In genomic region chr1:116382321-116382720, GRCh38 we compare ENCODE assay signal across 16 cellular contexts. TPM values are rescaled to one million over a fixed set of nuclear protein-coding genes. Genes with fewer than 3 reads are reported as not detected.
DNase-seq lines count a peak whose midpoint lies in the region; ATAC-seq and TF ChIP-seq lines count a peak whose summit lies in the region.
"Had no signal": no experiment of that assay in that cellular context is flagged by ENCODE, and none has a peak within 500 bp of the region (broad histone marks: within the 10 kb centered on the region; RNA-seq: fewer than 3 reads in every experiment).

No MANE protein-coding gene starts in this region.

- H3K4me3 ChIP-seq in left ventricle myocardium inferior (peak overlapping the region; percentile 28), thoracic aorta (peak overlapping the region; percentile 1)
- H3K4me3 ChIP-seq: testis had no signal

- no peaks in the 10 kb centered on the region for H3K27me3 Mint-ChIP-seq in activated naive CD4-positive, alpha-beta T cell treated with anti-CD3 and anti-CD28 coated beads for 36 hours (ENCODE audit: low read depth)
- no peaks in the 10 kb centered on the region for H3K27me3 Mint-ChIP-seq in activated naive CD8-positive, alpha-beta T cell treated with anti-CD3 and anti-CD28 coated beads, Interleukin-2, amount 50 U/mL, for 24 hours
- H3K27me3 Mint-ChIP-seq: activated naive CD8-positive, alpha-beta T cell treated with anti-CD3 and anti-CD28 coated beads, Interleukin-2, amount 10 ng/mL, durations not matched to agents 7 days and 5 days; dendritic cell treated with granulocyte-macrophage colony-stimulating factor and Interleukin-4, amounts not matched to agents 40 ng/mL and 50 ng/mL, for 4 days had no signal

- no peaks in the 10 kb centered on the region for H3K9me3 Mint-ChIP-seq in activated naive CD4-positive, alpha-beta T cell treated with anti-CD3 and anti-CD28 coated beads for 36 hours
- no peaks in the 10 kb centered on the region for H3K9me3 Mint-ChIP-seq in activated naive CD8-positive, alpha-beta T cell treated with anti-CD3 and anti-CD28 coated beads, Interleukin-2, amount 50 U/mL, for 24 hours
- H3K9me3 Mint-ChIP-seq: activated naive CD8-positive, alpha-beta T cell treated with anti-CD3 and anti-CD28 coated beads, Interleukin-2, amount 10 ng/mL, durations not matched to agents 7 days and 5 days; dendritic cell treated with granulocyte-macrophage colony-stimulating factor and Interleukin-4, amounts not matched to agents 40 ng/mL and 50 ng/mL, for 4 days had no signal

- H3K4me1 Mint-ChIP-seq in activated naive CD4-positive, alpha-beta T cell treated with anti-CD3 and anti-CD28 coated beads for 36 hours (ENCODE audit: low read depth), result peaks cover 75% of the 10 kb centered on the region
- H3K4me1 Mint-ChIP-seq in activated naive CD8-positive, alpha-beta T cell treated with anti-CD3 and anti-CD28 coated beads, Interleukin-2, amount 50 U/mL, for 24 hours, result peaks cover 69% of the 10 kb centered on the region

- H3K4me1 ChIP-seq in left ventricle myocardium inferior, result peaks cover 95% of the 10 kb centered on the region
- H3K4me1 ChIP-seq in thoracic aorta (ENCODE audit: control insufficient read depth in 1 of 2, low read depth in 2 of 2), result peaks cover 61 to 66% of the 10 kb centered on the region in 2 donors

- TF ChIP-seq CTCF in left ventricle myocardium inferior (IDR thresholded peaks at IDR 0.05; ENCODE audit: borderline replicate concordance), result no peak
- TF ChIP-seq CTCF in thoracic aorta (IDR thresholded peaks at IDR 0.05), result no peak

- no peak overlapping the region for H3K4me3 Mint-ChIP-seq in activated naive CD4-positive, alpha-beta T cell treated with anti-CD3 and anti-CD28 coated beads for 36 hours
- no peak overlapping the region for H3K4me3 Mint-ChIP-seq in activated naive CD8-positive, alpha-beta T cell treated with anti-CD3 and anti-CD28 coated beads, Interleukin-2, amount 50 U/mL, for 24 hours
- H3K4me3 Mint-ChIP-seq: activated naive CD8-positive, alpha-beta T cell treated with anti-CD3 and anti-CD28 coated beads, Interleukin-2, amount 10 ng/mL, durations not matched to agents 7 days and 5 days; dendritic cell treated with granulocyte-macrophage colony-stimulating factor and Interleukin-4, amounts not matched to agents 40 ng/mL and 50 ng/mL, for 4 days had no signal

- peak overlapping the region; percentile 56 for H3K27ac Mint-ChIP-seq in activated naive CD4-positive, alpha-beta T cell treated with anti-CD3 and anti-CD28 coated beads for 36 hours
- H3K27ac Mint-ChIP-seq in activated naive CD8-positive, alpha-beta T cell treated with anti-CD3 and anti-CD28 coated beads, Interleukin-2, amount 50 U/mL, for 24 hours, result peak overlapping the region; percentile 1
- H3K27ac Mint-ChIP-seq: activated naive CD8-positive, alpha-beta T cell treated with anti-CD3 and anti-CD28 coated beads, Interleukin-2, amount 10 ng/mL, durations not matched to agents 7 days and 5 days; dendritic cell treated with granulocyte-macrophage colony-stimulating factor and Interleukin-4, amounts not matched to agents 40 ng/mL and 50 ng/mL, for 4 days had no signal

- peaks cover 32% of the 10 kb centered on the region for H3K36me3 ChIP-seq in left ventricle myocardium inferior
- H3K36me3 ChIP-seq in thoracic aorta, result peaks cover 18% of the 10 kb centered on the region

- H3K27me3 ChIP-seq in left ventricle myocardium inferior (ENCODE audit: low read depth) (no peaks in the 10 kb centered on the region), thoracic aorta (replicated peaks; ENCODE audit: insufficient read depth) (no peaks in the 10 kb centered on the region)
- H3K27me3 ChIP-seq: testis had no signal

- CTCF ChIA-PET in activated naive CD4-positive, alpha-beta T cell treated with anti-CD3 and anti-CD28 coated beads for 36 hours (lab: Charles Lee), result interaction anchor here (0.6 to 1.3 kb wide), 6 partner anchors 8 to 243 kb away, joined by 3 read pairs; partner anchors contain the start of gene ATP1A1

- peaks cover 28% of the 10 kb centered on the region for H3K36me3 Mint-ChIP-seq in activated naive CD4-positive, alpha-beta T cell treated with anti-CD3 and anti-CD28 coated beads for 36 hours (ENCODE audit: low read depth)
- peaks cover 40% of the 10 kb centered on the region for H3K36me3 Mint-ChIP-seq in activated naive CD8-positive, alpha-beta T cell treated with anti-CD3 and anti-CD28 coated beads, Interleukin-2, amount 50 U/mL, for 24 hours (ENCODE audit: low read depth)

- ATAC-seq in activated naive CD8-positive, alpha-beta T cell treated with anti-CD3 and anti-CD28 coated beads, Interleukin-2, amount 50 U/mL, for 24 hours, result no peak
- no peak for ATAC-seq in thoracic aorta (ENCODE audit: insufficient number of reproducible peaks, low FRiP score, low read depth)
- ATAC-seq in HG03108 (IDR thresholded peaks at IDR 0.05; ENCODE audit: unreplicated experiment), result no peak

- H3K9me3 ChIP-seq in left ventricle myocardium inferior (replicated peaks) (no peaks in the 10 kb centered on the region), thoracic aorta (no peaks in the 10 kb centered on the region)
- H3K9me3 ChIP-seq: testis had no signal

- intact Hi-C loops in activated naive CD4-positive, alpha-beta T cell treated with anti-CD3 and anti-CD28 coated beads for 36 hours (cut with micrococcal nuclease), result no loop called here
- intact Hi-C loops in left ventricle myocardium inferior (cut with micrococcal nuclease), result no loop called here

- H3K27ac ChIP-seq in left ventricle myocardium inferior (replicated peaks), result peak overlapping the region; percentile 98
- H3K27ac ChIP-seq in thoracic aorta, result peak overlapping the region in 1 of 2 donors; percentile 7
- H3K27ac ChIP-seq: HL-60 had no signal

- no peak for DNase-seq in activated naive CD4-positive, alpha-beta T cell treated with anti-CD3 and anti-CD28 coated beads for 36 hours
- no peak for DNase-seq in activated naive CD4-positive, alpha-beta T cell treated with Interleukin-2 at 50 U/mL for 16 hours
- DNase-seq in activated naive CD8-positive, alpha-beta T cell treated with anti-CD3 and anti-CD28 coated beads, Interleukin-2, amount 50 U/mL, for 24 hours, result no peak
- DNase-seq in left ventricle myocardium inferior (no peak), thoracic aorta (ENCODE audit: low spot score) (no peak), germinal center (ENCODE audit: low spot score) (no peak)
- DNase-seq in activated CD4-positive, alpha-beta T cell treated with anti-CD3 and anti-CD28 coated beads for 4 hours, result no peak
- DNase-seq: activated naive CD8-positive, alpha-beta T cell treated with anti-CD3 and anti-CD28 coated beads, Interleukin-2, amount 10 ng/mL, durations not matched to agents 7 days and 5 days; DMS 273 treated with DMSO at 0.1 percent for 48 hours; HCEC 1CT; NCI-H2029 treated with DMSO at 0.1 percent for 48 hours; SIG-M5; testis had no signal

RNA-seq across cellular contexts. Expression of gene ATP1A1, which starts 9.3 kb away (rescaled TPM):
- 100 to 1,000 TPM; 360 to 370 TPM for total RNA-seq in activated naive CD4-positive, alpha-beta T cell treated with anti-CD3 and anti-CD28 coated beads for 36 hours
- total RNA-seq in left ventricle myocardium inferior, result 230 TPM
- total RNA-seq in thoracic aorta, result 100 to 1,000 TPM; 244 to 310 TPM
